Comparison of ENCODE assay signal across 9 cellular contexts in genomic region chr7:22662031-22662430, GRCh38.
A peak's percentile ranks its signal among the peaks of the same experiment; 100 is the strongest.
DNase-seq lines count a peak whose midpoint lies in the region; ATAC-seq and TF ChIP-seq lines count a peak whose summit lies in the region.
"Had no signal": no experiment of that assay in that cellular context is flagged by ENCODE, and none has a peak within 500 bp of the region (broad histone marks: within the 10 kb centered on the region; RNA-seq: fewer than 3 reads in every experiment).

No MANE protein-coding gene starts in this region.

- DNase-seq in AG10803 (ENCODE audit: low read depth) = peak; percentile 34
- DNase-seq in central memory CD8-positive, alpha-beta T cell (ENCODE audit: low spot score in 2 of 2) = no peak
- no peak for DNase-seq in NCI-H510A (lab: John Stamatoyannopoulos, UW)
- no peak for DNase-seq in dedifferentiated amniotic fluid mesenchymal stem cell (ENCODE audit: extremely low spot score)
- no peak for DNase-seq in GDM1 (lab: John Stamatoyannopoulos, UW)
- DNase-seq in iPS-NIHi7 (ENCODE audit: extremely low spot score) = no peak
- DNase-seq: PC-3 had no signal

- H3K4me1 Mint-ChIP-seq in central memory CD8-positive, alpha-beta T cell = no peaks in the 10 kb centered on the region

- no peak for TF ChIP-seq CTCF in AG10803 (conservative IDR thresholded peaks at IDR 0.05; ENCODE audit: low read length)

- H3K4me3 ChIP-seq in AG10803 (ENCODE audit: low read length) = no peak overlapping the region

- H3K27ac Mint-ChIP-seq in central memory CD8-positive, alpha-beta T cell (ENCODE audit: low read depth) = no peak overlapping the region

- H3K4me3 Mint-ChIP-seq in central memory CD8-positive, alpha-beta T cell = no peak overlapping the region

- peaks cover 18% of the 10 kb centered on the region for H3K27me3 Mint-ChIP-seq in central memory CD8-positive, alpha-beta T cell

- no peaks in the 10 kb centered on the region for H3K36me3 Mint-ChIP-seq in central memory CD8-positive, alpha-beta T cell (ENCODE audit: insufficient read depth)

- ATAC-seq in GM18870 (IDR thresholded peaks at IDR 0.05; ENCODE audit: unreplicated experiment) (peak; percentile 64), HG03045 (IDR thresholded peaks at IDR 0.05; ENCODE audit: unreplicated experiment) (peak; percentile 43)
- ATAC-seq in central memory CD8-positive, alpha-beta T cell (replicated peaks; ENCODE audit: extremely low read depth, poor library complexity, severe bottlenecking) = peak; percentile 36
- ATAC-seq: PC-3 had no signal

- H3K9me3 Mint-ChIP-seq in central memory CD8-positive, alpha-beta T cell = no peaks in the 10 kb centered on the region
